8 cellular contexts compared by ENCODE assay signal in genomic region chr1:244652699-244653438, GRCh38. TPM values are rescaled to one million over a fixed set of nuclear protein-coding genes. Genes with fewer than 3 reads are reported as not detected.
DNase-seq lines count a peak whose midpoint lies in the region; ATAC-seq and TF ChIP-seq lines count a peak whose summit lies in the region.

Gene DESI2 (plus strand): TSS chr1:244653126. CDS start chr1:244653314, 188 bp downstream.

- H3K36me3 Mint-ChIP-seq in GM23338 (ENCODE audit: low read depth) = peaks cover 12% of the 10 kb centered on the region
- H3K36me3 Mint-ChIP-seq in activated T-helper 1 cell treated with anti-CD3 and anti-CD28 coated beads, Interleukin-12 subunit alpha, Interleukin-12 subunit beta, Interleukin-2, Interleukin-4 antibody, amounts not matched to agents 30 ng/mL and 10 ng/mL and 1 ng/mL, durations not matched to agents 14 hours and 24 hours and 36 hours (ENCODE audit: low read depth) = peaks cover 11% of the 10 kb centered on the region
- H3K36me3 Mint-ChIP-seq in naive B cell = peaks cover 0 to 10% of the 10 kb centered on the region in 2 donors
- peaks cover 13% of the 10 kb centered on the region for H3K36me3 Mint-ChIP-seq in stimulated activated memory B cell treated with anti-CD40 and anti-IgM and Interleukin-4, amounts not matched to agents 10 μg/mL and 1 μg/mL and 100 μg/mL, for 72 hours

- peak within 1 kb of the TSS; percentile 88 for H2AFZ ChIP-seq in GM23338

- no peaks in the 10 kb centered on the region for H3K27me3 ChIP-seq in GM23338 (ENCODE audit: insufficient read depth)

- peaks cover 46% of the 10 kb centered on the region for H3K79me2 ChIP-seq in GM23338 (replicated peaks; ENCODE audit: insufficient read depth)

- H3K27ac Mint-ChIP-seq in GM23338 (peak within 1 kb of the TSS; percentile 94), naive B cell (peak within 1 kb of the TSS in 4 of 6 donors; percentile 68 to 95 (median 92))
- H3K27ac Mint-ChIP-seq in activated T-helper 1 cell treated with anti-CD3 and anti-CD28 coated beads, Interleukin-12 subunit alpha, Interleukin-12 subunit beta, Interleukin-2, Interleukin-4 antibody, amounts not matched to agents 30 ng/mL and 10 ng/mL and 1 ng/mL, durations not matched to agents 14 hours and 24 hours and 36 hours = peak within 1 kb of the TSS; percentile 75
- no peak within 1 kb of the TSS for H3K27ac Mint-ChIP-seq in stimulated activated memory B cell treated with anti-CD40 and anti-IgM and Interleukin-4, amounts not matched to agents 10 μg/mL and 1 μg/mL and 100 μg/mL, for 72 hours

- peak; percentile 92 for ATAC-seq in GM23338
- peak; percentile 84 to 85 for ATAC-seq in naive B cell (ENCODE audit: low read depth in 2 of 2)
- ATAC-seq in stimulated activated memory B cell treated with anti-CD40 and anti-IgM and Interleukin-4, amounts not matched to agents 10 μg/mL and 1 μg/mL and 100 μg/mL, for 72 hours = peak; percentile 98

- peaks cover 19% of the 10 kb centered on the region; the same call in 1 of the 2 replicates for H4K20me1 ChIP-seq in GM23338 (replicated peaks; ENCODE audit: insufficient read depth)

- DNase-seq in EL (peak; percentile 99), GM23338 (ENCODE audit: low spot score) (peak; percentile 100), LHCN-M2 (ENCODE audit: low read depth) (peak; percentile 99), RPMI7951 (ENCODE audit: low read depth) (peak; percentile 99), fibroblast of gingiva (ENCODE audit: low read depth) (peak; percentile 100), naive B cell (peak; percentile 98)
- peak; percentile 98 for DNase-seq in activated T-helper 1 cell treated with anti-CD3 and anti-CD28 coated beads, Interleukin-12 subunit alpha, Interleukin-12 subunit beta, Interleukin-2, Interleukin-4 antibody, amounts not matched to agents 30 ng/mL and 10 ng/mL and 1 ng/mL, durations not matched to agents 14 hours and 24 hours and 36 hours (ENCODE audit: low spot score)

- H3K4me3 ChIP-seq in GM23338 = peak within 1 kb of the TSS; percentile 97

- peak within 1 kb of the TSS; percentile 80 for H3K4me3 Mint-ChIP-seq in GM23338
- H3K4me3 Mint-ChIP-seq in activated T-helper 1 cell treated with anti-CD3 and anti-CD28 coated beads, Interleukin-12 subunit alpha, Interleukin-12 subunit beta, Interleukin-2, Interleukin-4 antibody, amounts not matched to agents 30 ng/mL and 10 ng/mL and 1 ng/mL, durations not matched to agents 14 hours and 24 hours and 36 hours = peak within 1 kb of the TSS; percentile 83
- peak within 1 kb of the TSS in 4 of 8 donors; percentile 91 to 93 (median 92) for H3K4me3 Mint-ChIP-seq in naive B cell
- H3K4me3 Mint-ChIP-seq in stimulated activated memory B cell treated with anti-CD40 and anti-IgM and Interleukin-4, amounts not matched to agents 10 μg/mL and 1 μg/mL and 100 μg/mL, for 72 hours = peak within 1 kb of the TSS; percentile 82

- peaks cover 2% of the 10 kb centered on the region for H3K27me3 Mint-ChIP-seq in GM23338 (ENCODE audit: insufficient read depth, low read depth, poor library complexity)
- H3K27me3 Mint-ChIP-seq in activated T-helper 1 cell treated with anti-CD3 and anti-CD28 coated beads, Interleukin-12 subunit alpha, Interleukin-12 subunit beta, Interleukin-2, Interleukin-4 antibody, amounts not matched to agents 30 ng/mL and 10 ng/mL and 1 ng/mL, durations not matched to agents 14 hours and 24 hours and 36 hours (ENCODE audit: insufficient read depth) = no peaks in the 10 kb centered on the region
- no peaks in the 10 kb centered on the region for H3K27me3 Mint-ChIP-seq in naive B cell
- H3K27me3 Mint-ChIP-seq in stimulated activated memory B cell treated with anti-CD40 and anti-IgM and Interleukin-4, amounts not matched to agents 10 μg/mL and 1 μg/mL and 100 μg/mL, for 72 hours = no peaks in the 10 kb centered on the region

- peaks cover 30% of the 10 kb centered on the region for H3K4me1 ChIP-seq in GM23338 (ENCODE audit: insufficient read depth)

- peak; percentile 38 to 44 for TF ChIP-seq CTCF in GM23338 (conservative IDR thresholded peaks at IDR 0.05; ENCODE audit: low read depth in 2 of 2)

- peaks cover 7% of the 10 kb centered on the region; the same call in 1 of the 2 replicates for H3K9me2 ChIP-seq in GM23338 (ENCODE audit: insufficient read depth)

- no peaks in the 10 kb centered on the region for H3F3A ChIP-seq in GM23338 (replicated peaks; ENCODE audit: low read depth)

- H3K4me1 Mint-ChIP-seq in GM23338 (peaks cover 36% of the 10 kb centered on the region), naive B cell (peaks cover 18 to 20% (median 18%) of the 10 kb centered on the region in 3 donors)
- peaks cover 18% of the 10 kb centered on the region for H3K4me1 Mint-ChIP-seq in activated T-helper 1 cell treated with anti-CD3 and anti-CD28 coated beads, Interleukin-12 subunit alpha, Interleukin-12 subunit beta, Interleukin-2, Interleukin-4 antibody, amounts not matched to agents 30 ng/mL and 10 ng/mL and 1 ng/mL, durations not matched to agents 14 hours and 24 hours and 36 hours (ENCODE audit: low read depth)
- H3K4me1 Mint-ChIP-seq in stimulated activated memory B cell treated with anti-CD40 and anti-IgM and Interleukin-4, amounts not matched to agents 10 μg/mL and 1 μg/mL and 100 μg/mL, for 72 hours = peaks cover 20% of the 10 kb centered on the region

- no peaks in the 10 kb centered on the region for H3K9me3 Mint-ChIP-seq in GM23338
- no peaks in the 10 kb centered on the region for H3K9me3 Mint-ChIP-seq in activated T-helper 1 cell treated with anti-CD3 and anti-CD28 coated beads, Interleukin-12 subunit alpha, Interleukin-12 subunit beta, Interleukin-2, Interleukin-4 antibody, amounts not matched to agents 30 ng/mL and 10 ng/mL and 1 ng/mL, durations not matched to agents 14 hours and 24 hours and 36 hours
- peaks cover 0 to 2% (median 0%) of the 10 kb centered on the region in 7 donors for H3K9me3 Mint-ChIP-seq in naive B cell
- no peaks in the 10 kb centered on the region for H3K9me3 Mint-ChIP-seq in stimulated activated memory B cell treated with anti-CD40 and anti-IgM and Interleukin-4, amounts not matched to agents 10 μg/mL and 1 μg/mL and 100 μg/mL, for 72 hours

- H3K27ac ChIP-seq in GM23338 (ENCODE audit: low read depth) = peak within 1 kb of the TSS; percentile 97

- H3K4me2 ChIP-seq in GM23338 = peak within 1 kb of the TSS; percentile 77

- no peaks in the 10 kb centered on the region for H3K36me3 ChIP-seq in GM23338 (ENCODE audit: insufficient read depth)

- intact Hi-C loops in activated T-helper 1 cell treated with anti-CD3 and anti-CD28 coated beads, Interleukin-12 subunit alpha, Interleukin-12 subunit beta, Interleukin-2, Interleukin-4 antibody, amounts not matched to agents 30 ng/mL and 10 ng/mL and 1 ng/mL, durations not matched to agents 14 hours and 24 hours and 36 hours (cut with micrococcal nuclease) = loop anchor here (1.0 to 10.0 kb wide), 15 partner anchors 50 to 1914 kb away; partner anchors contain the start of genes AKT3, CATSPERE and COX20

TF ChIP-seq in GM23338, 12 proteins besides CTCF, POLR2A, EP300 and RAD21 (continues in another document):
- TF ChIP-seq EZH2phosphoT487 (IDR thresholded peaks at IDR 0.05; ENCODE audit: unreplicated experiment) (no peak), CREB1 (CRISPR knock-in tag; IDR thresholded peaks at IDR 0.05; ENCODE audit: low read depth) (peak; percentile 48), POLR2AphosphoS5 (IDR thresholded peaks at IDR 0.05; ENCODE audit: low read depth) (peak; percentile 70), JUNB (IDR thresholded peaks at IDR 0.05; ENCODE audit: unreplicated experiment) (no peak), ZNF331 (CRISPR knock-in tag; IDR thresholded peaks at IDR 0.05; ENCODE audit: low read depth) (no peak), NANOG (IDR thresholded peaks at IDR 0.05; ENCODE audit: borderline replicate concordance) (no peak)
- TF ChIP-seq, protein P1, sequence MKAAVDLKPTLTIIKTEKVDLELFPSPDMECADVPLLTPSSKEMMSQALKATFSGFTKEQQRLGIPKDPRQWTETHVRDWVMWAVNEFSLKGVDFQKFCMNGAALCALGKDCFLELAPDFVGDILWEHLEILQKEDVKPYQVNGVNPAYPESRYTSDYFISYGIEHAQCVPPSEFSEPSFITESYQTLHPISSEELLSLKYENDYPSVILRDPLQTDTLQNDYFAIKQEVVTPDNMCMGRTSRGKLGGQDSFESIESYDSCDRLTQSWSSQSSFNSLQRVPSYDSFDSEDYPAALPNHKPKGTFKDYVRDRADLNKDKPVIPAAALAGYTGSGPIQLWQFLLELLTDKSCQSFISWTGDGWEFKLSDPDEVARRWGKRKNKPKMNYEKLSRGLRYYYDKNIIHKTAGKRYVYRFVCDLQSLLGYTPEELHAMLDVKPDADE (IDR thresholded peaks at IDR 0.05) = peak; percentile 99

RNA-seq across cellular contexts. Expression of gene DESI2, which starts in this region (rescaled TPM):
- 145 and 175 TPM in 2 replicates for total RNA-seq in GM23338 (2014; rRNA removed; shearing (Covaris generic))
- polyA plus RNA-seq in GM23338 (2016; fragmentation: Nextera tagmentation; extraction: Ambion mirVana) (115 and 145 TPM in 2 replicates), naive B cell (ENCODE audit: low read depth in 6 of 6) (10 to 100 TPM; 17.2 to 23.8 (median 19.0) TPM)
- 61.0 and 61.4 TPM in 2 replicates for total RNA-seq in LHCN-M2 (2014; rRNA removed)
- polyA plus RNA-seq in LHCN-M2 (2012) = 16.2 TPM
- 66.2 and 71.4 TPM in 2 replicates for total RNA-seq in RPMI7951 (2014; rRNA removed; shearing (Covaris generic))
- total RNA-seq in activated T-helper 1 cell treated with anti-CD3 and anti-CD28 coated beads, Interleukin-12 subunit alpha, Interleukin-12 subunit beta, Interleukin-2, Interleukin-4 antibody, amounts not matched to agents 30 ng/mL and 10 ng/mL and 1 ng/mL, durations not matched to agents 14 hours and 24 hours and 36 hours = 31.1 and 32.8 TPM in 2 replicates

Comparison
In these comparisons a context has a peak if more than half of its experiments do, and no peak if none do; other contexts are left out.
1. Peak in every context shown above with its lines: DNase-seq, ATAC-seq, H3K4me3 ChIP-seq and H3K27ac ChIP-seq.